ENCODE assay signal across 20 cellular contexts in genomic region chr4:101761405-101761804, GRCh38. TPM values are rescaled to one million over a fixed set of nuclear protein-coding genes. Genes with fewer than 3 reads are reported as not detected.
DNase-seq lines count a peak whose midpoint lies in the region; ATAC-seq, FAIRE-seq and TF ChIP-seq lines count a peak whose summit lies in the region.
"Had no signal": no experiment of that assay in that cellular context is flagged by ENCODE, and none has a peak within 500 bp of the region (broad histone marks: within the 10 kb centered on the region; RNA-seq: fewer than 3 reads in every experiment).

No MANE protein-coding gene starts in this region.

- no peaks in the 10 kb centered on the region for H3K79me1 ChIP-seq in H1 (ENCODE audit: low read depth, low read length)

- no peaks in the 10 kb centered on the region for H3K79me2 ChIP-seq in ACC112 (ENCODE audit: control insufficient read depth, insufficient read depth, low read length, unreplicated experiment)
- no peaks in the 10 kb centered on the region for H3K79me2 ChIP-seq in Karpas-422 (ENCODE audit: low read length)
- H3K79me2 ChIP-seq in H1 (ENCODE audit: control insufficient read depth in 1 of 2, insufficient read depth in 2 of 2, low read length in 2 of 2), result no peaks in the 10 kb centered on the region

- H2AFZ ChIP-seq in ACC112 (ENCODE audit: low read length, unreplicated experiment), result peak overlapping the region; percentile 34
- peak overlapping the region; percentile 91 for H2AFZ ChIP-seq in Karpas-422 (ENCODE audit: low read length)
- H2AFZ ChIP-seq in H1 (ENCODE audit: low read length), result peak overlapping the region; percentile 41; the same call in 1 of the 2 replicates

- H3K9ac ChIP-seq in Karpas-422 (ENCODE audit: low read length), result peak overlapping the region; percentile 12; the same call in 1 of the 2 replicates
- no peak overlapping the region for H3K9ac ChIP-seq in H1 (replicated peaks in 1 of 4; ENCODE audit: extremely low read depth in 1 of 4, low read depth in 3 of 4, low read length in 3 of 4)

- H3K4ac ChIP-seq in H1 (replicated peaks; ENCODE audit: insufficient read length, low read depth, low read length), result no peak overlapping the region

- no peak overlapping the region for H2BK5ac ChIP-seq in H1 (ENCODE audit: low read depth, low read length)

- H3K9me3 Mint-ChIP-seq in endothelial cell (ENCODE audit: unreplicated experiment), result no peaks in the 10 kb centered on the region
- H3K9me3 Mint-ChIP-seq in T-helper 2 cell treated with Interferon-gamma antibody and Interleukin-4, amounts not matched to agents 5 μg/mL and 100 μg/mL, for 36 hours, result no peaks in the 10 kb centered on the region

- no peak overlapping the region for H2BK15ac ChIP-seq in H1 (ENCODE audit: low read length)

- TF ChIP-seq EP300 in H1 (IDR thresholded peaks at IDR 0.05; ENCODE audit: borderline replicate concordance in 1 of 2, low read depth in 2 of 2, low read length in 2 of 2), result no peak

- no peak overlapping the region for H4K5ac ChIP-seq in H1 (ENCODE audit: insufficient read length, low read depth, low read length)

- H3K23ac ChIP-seq in H1 (ENCODE audit: insufficient read length), result no peak overlapping the region

- H3K9me3 ChIP-seq in Karpas-422 (ENCODE audit: low read length) (no peaks in the 10 kb centered on the region), H1 (ENCODE audit: insufficient read depth in 2 of 2, low read depth in 1 of 2, low read length in 1 of 2) (no peaks in the 10 kb centered on the region)
- H3K9me3 ChIP-seq: HAP-1 had no signal

- no peak for FAIRE-seq in H1 (lab: Jason Lieb, UNC)
- FAIRE-seq: A204.1 had no signal

- H3K36me3 ChIP-seq in ACC112 (ENCODE audit: insufficient read depth, low read length) (no peaks in the 10 kb centered on the region), Karpas-422 (ENCODE audit: insufficient read depth, low read length) (no peaks in the 10 kb centered on the region), H1 (ENCODE audit: control insufficient read depth in 2 of 4, insufficient read depth in 4 of 4, low read length in 3 of 4) (no peaks in the 10 kb centered on the region)
- H3K36me3 ChIP-seq: HAP-1 had no signal

- H2BK20ac ChIP-seq in H1 (ENCODE audit: low read length), result no peak overlapping the region

- H3K14ac ChIP-seq in H1 (ENCODE audit: insufficient read length), result no peak overlapping the region

- intact Hi-C loops in sciatic nerve (cut with DNase I), result no loop called here

- H3K4me2 ChIP-seq in Karpas-422 (ENCODE audit: low read depth, low read length, poor library complexity, severe bottlenecking) (peak overlapping the region; percentile 40), H1 (ENCODE audit: insufficient read depth in 1 of 2, low read depth in 2 of 2, low read length in 2 of 2) (no peak overlapping the region)

- no peak overlapping the region for H3K27ac Mint-ChIP-seq in endothelial cell (ENCODE audit: unreplicated experiment)
- H3K27ac Mint-ChIP-seq in T-helper 2 cell treated with Interferon-gamma antibody and Interleukin-4, amounts not matched to agents 5 μg/mL and 100 μg/mL, for 36 hours, result no peak overlapping the region
- H3K27ac Mint-ChIP-seq: CD4-positive, alpha-beta memory T cell had no signal

- no peak overlapping the region for H2BK12ac ChIP-seq in H1 (ENCODE audit: low read depth, low read length)

- no peak overlapping the region for H4K8ac ChIP-seq in H1 (ENCODE audit: extremely low read depth, insufficient read depth, low read length)

- H3K18ac ChIP-seq in H1 (ENCODE audit: extremely low read depth, low read length), result no peak overlapping the region

- no peak for TF ChIP-seq POLR2A in H1 (IDR thresholded peaks at IDR 0.05; ENCODE audit: control extremely low read depth in 1 of 2, low read depth in 2 of 2, low read length in 2 of 2)

- H3K9me2 ChIP-seq in Karpas-422 (replicated peaks; ENCODE audit: insufficient read depth, low read length), result no peaks in the 10 kb centered on the region; the same call in 1 of the 2 replicates

- WGBS in H1 (ENCODE audit: extremely low coverage in 1 of 2, insufficient coverage in 1 of 2, insufficient read length in 1 of 2, insufficient replicate concordance in 2 of 2, low coverage in 1 of 2, low lambda C conversion rate in 2 of 2, missing lambda C conversion rate in 1 of 2), 2 experiments, result 78% methylated on average over 1 of the region's 1 CpG; no CpG with 5 or more reads in 1 of the 2 experiments

- no peak for TF ChIP-seq RAD21 in H1 (IDR thresholded peaks at IDR 0.05 in 1 of 2, conservative IDR thresholded peaks at IDR 0.05 in 1 of 2; ENCODE audit: low read depth in 2 of 2, low read length in 2 of 2)

- no peak overlapping the region for H3K4me3 Mint-ChIP-seq in endothelial cell (ENCODE audit: unreplicated experiment)
- no peak overlapping the region for H3K4me3 Mint-ChIP-seq in T-helper 2 cell treated with Interferon-gamma antibody and Interleukin-4, amounts not matched to agents 5 μg/mL and 100 μg/mL, for 36 hours
- H3K4me3 Mint-ChIP-seq: CD4-positive, alpha-beta memory T cell had no signal

- H2BK120ac ChIP-seq in H1 (replicated peaks; ENCODE audit: low read depth, low read length), result no peak overlapping the region

- H3K27ac ChIP-seq in ACC112 (ENCODE audit: low read depth, low read length) (no peak overlapping the region), Karpas-422 (ENCODE audit: low read length) (no peak overlapping the region), H1 (ENCODE audit: low read depth, low read length) (no peak overlapping the region)

- H3K27me3 Mint-ChIP-seq in endothelial cell (ENCODE audit: unreplicated experiment), result peaks cover 2% of the 10 kb centered on the region
- H3K27me3 Mint-ChIP-seq in T-helper 2 cell treated with Interferon-gamma antibody and Interleukin-4, amounts not matched to agents 5 μg/mL and 100 μg/mL, for 36 hours (ENCODE audit: low read depth), result no peaks in the 10 kb centered on the region
- H3K27me3 Mint-ChIP-seq: CD4-positive, alpha-beta memory T cell had no signal

- no peak for DNase-seq in Karpas-422
- DNase-seq in H1 (ENCODE audit: low read depth in 1 of 2, low spot score in 2 of 2), result no peak
- no peak for DNase-seq in sciatic nerve (ENCODE audit: low spot score)
- DNase-seq in endothelial cell (ENCODE audit: low spot score), result no peak
- DNase-seq in T-helper 2 cell treated with Interferon-gamma antibody and Interleukin-4, amounts not matched to agents 5 μg/mL and 100 μg/mL, for 36 hours (ENCODE audit: low spot score), result no peak
- DNase-seq: AML-193; CD4-positive, alpha-beta memory T cell; DND-41; GF-D8; Kasumi-1; NCI-H1417; NCI-H1930; NCI-H2171; NCI-H524 had no signal

- TF ChIP-seq CTCF in H1 (IDR thresholded peaks at IDR 0.05; ENCODE audit: control extremely low read depth in 1 of 3, insufficient read depth in 1 of 3, low read depth in 1 of 3, low read length in 3 of 3) (no peak), endothelial cell (IDR thresholded peaks at IDR 0.05; ENCODE audit: unreplicated experiment) (no peak)

- H3K23me2 ChIP-seq in H1 (ENCODE audit: low read depth, low read length), result no peaks in the 10 kb centered on the region

- no peak overlapping the region for H3K56ac ChIP-seq in H1 (replicated peaks; ENCODE audit: insufficient read length, low read depth, low read length)

- H4K20me1 ChIP-seq in Karpas-422 (ENCODE audit: insufficient read depth, low read depth, low read length), result no peaks in the 10 kb centered on the region
- H4K20me1 ChIP-seq in H1 (replicated peaks in 1 of 2; ENCODE audit: control insufficient read depth in 1 of 2, insufficient read depth in 2 of 2, low read length in 2 of 2), result no peaks in the 10 kb centered on the region

- H4K91ac ChIP-seq in H1 (replicated peaks; ENCODE audit: insufficient read length, low read length), result no peak overlapping the region

- peak; percentile 15 for ATAC-seq in sciatic nerve
- ATAC-seq in GM21528 (IDR thresholded peaks at IDR 0.05; ENCODE audit: low FRiP score, unreplicated experiment), result no peak
- ATAC-seq in GM18870 (IDR thresholded peaks at IDR 0.05; ENCODE audit: unreplicated experiment), result no peak

- H3K36me3 Mint-ChIP-seq in endothelial cell (ENCODE audit: low read depth, unreplicated experiment), result no peaks in the 10 kb centered on the region
- no peaks in the 10 kb centered on the region for H3K36me3 Mint-ChIP-seq in T-helper 2 cell treated with Interferon-gamma antibody and Interleukin-4, amounts not matched to agents 5 μg/mL and 100 μg/mL, for 36 hours (ENCODE audit: low read depth)
- H3K36me3 Mint-ChIP-seq: CD4-positive, alpha-beta memory T cell had no signal

- POLR2A ChIA-PET in H1 (lab: Charles Lee; ENCODE audit: partially characterized antibody), result no interaction called here

- H3K27me3 ChIP-seq in ACC112 (ENCODE audit: insufficient read depth, low read length), result no peaks in the 10 kb centered on the region
- H3K27me3 ChIP-seq in Karpas-422 (ENCODE audit: low read length), result no peaks in the 10 kb centered on the region
- no peaks in the 10 kb centered on the region for H3K27me3 ChIP-seq in H1 (replicated peaks in 1 of 4; ENCODE audit: control insufficient read depth in 3 of 4, extremely low read depth in 1 of 4, insufficient read depth in 3 of 4, low read length in 3 of 4)

- H2AK5ac ChIP-seq in H1 (ENCODE audit: low read depth, low read length), result no peak overlapping the region

- H3K4me1 ChIP-seq in ACC112 (ENCODE audit: control insufficient read depth, insufficient read depth, low read length, unreplicated experiment) (no peaks in the 10 kb centered on the region), Karpas-422 (ENCODE audit: low read length) (peaks cover 5% of the 10 kb centered on the region), H1 (replicated peaks in 1 of 4; ENCODE audit: control insufficient read depth in 3 of 4, insufficient read depth in 4 of 4, low read length in 3 of 4) (peaks cover 0 to 4% (median 0%) of the 10 kb centered on the region in 4 experiments; a peak in 1 of 7 replicates)
- H3K4me1 ChIP-seq: HAP-1 had no signal

- no peak overlapping the region for H3K4me3 ChIP-seq in ACC112 (ENCODE audit: low read depth, low read length)
- H3K4me3 ChIP-seq in Karpas-422 (ENCODE audit: low read length), result peak overlapping the region; percentile 23; the same call in 1 of the 2 replicates
- no peak overlapping the region for H3K4me3 ChIP-seq in H1 (ENCODE audit: extremely low read depth in 1 of 4, insufficient read depth in 2 of 4, low read depth in 3 of 4, low read length in 4 of 4)
- H3K4me3 ChIP-seq: HAP-1 had no signal

- CTCF ChIA-PET in H1 (lab: Charles Lee; ENCODE audit: partially characterized antibody), result no interaction called here

- peaks cover 8% of the 10 kb centered on the region for H3K4me1 Mint-ChIP-seq in endothelial cell (ENCODE audit: unreplicated experiment)
- no peaks in the 10 kb centered on the region for H3K4me1 Mint-ChIP-seq in T-helper 2 cell treated with Interferon-gamma antibody and Interleukin-4, amounts not matched to agents 5 μg/mL and 100 μg/mL, for 36 hours (ENCODE audit: low read depth)
- H3K4me1 Mint-ChIP-seq: CD4-positive, alpha-beta memory T cell had no signal

RNA-seq across cellular contexts. Expression of gene BANK1, which starts 29.1 kb away (rescaled TPM):
- total RNA-seq in Karpas-422 (2014; rRNA removed; shearing (Covaris generic); ENCODE audit: low replicate concordance), result 37.5 and 52.6 TPM in 2 replicates
- 0.69 and 0.93 TPM in 2 replicates for total RNA-seq in H1 (2021; fragmentation: NEBNext Ultra II Directional; extraction: Animal tissue kit (Norgen Biotek cat#: 25700))
- 0.33 and 0.59 TPM in 2 replicates for polyA plus RNA-seq in H1 (2011; rRNA removed)
- polyA plus RNA-seq in H1 (2011; cell fraction: cytosol; rRNA removed), result 0.87 TPM
- polyA plus RNA-seq in H1 (2011; cell fraction: nucleus; rRNA removed), result 0.29 TPM
- polyA plus RNA-seq in H1 (2012, experiment 1 of 2), result 0.94 to 1.1 TPM (median 1.0 TPM) in 4 replicates
- not detected for polyA plus RNA-seq in H1 (2012, experiment 2 of 2)
- polyA plus RNA-seq in H1 (2013, experiment 1 of 2), result 1.3 TPM
- 1.3 TPM for polyA plus RNA-seq in H1 (2013, experiment 2 of 2)
- polyA minus RNA-seq in H1 (2011; rRNA and poly(A)+ RNA removed), result 0.19 and 1.0 TPM in 2 replicates
- polyA minus RNA-seq in H1 (2011; cell fraction: cytosol; rRNA and poly(A)+ RNA removed), result not detected
- polyA minus RNA-seq in H1 (2011; cell fraction: nucleus; rRNA and poly(A)+ RNA removed), result 1.9 TPM
- total RNA-seq in sciatic nerve (5.3 TPM), endothelial cell (ENCODE audit: unreplicated experiment) (3.7 TPM)
- total RNA-seq: CD4-positive, alpha-beta memory T cell; SK-MEL-5 had no signal

Comparison
In these comparisons a context has a peak if more than half of its experiments do, and no peak if none do; other contexts are left out.
1. H2AFZ ChIP-seq: peak in every context shown above with its lines; median percentile 91 in Karpas-422; 41 in H1; 34 in ACC112.